ENCODE assay signal across 18 cellular contexts in the genomic region with DNA sequence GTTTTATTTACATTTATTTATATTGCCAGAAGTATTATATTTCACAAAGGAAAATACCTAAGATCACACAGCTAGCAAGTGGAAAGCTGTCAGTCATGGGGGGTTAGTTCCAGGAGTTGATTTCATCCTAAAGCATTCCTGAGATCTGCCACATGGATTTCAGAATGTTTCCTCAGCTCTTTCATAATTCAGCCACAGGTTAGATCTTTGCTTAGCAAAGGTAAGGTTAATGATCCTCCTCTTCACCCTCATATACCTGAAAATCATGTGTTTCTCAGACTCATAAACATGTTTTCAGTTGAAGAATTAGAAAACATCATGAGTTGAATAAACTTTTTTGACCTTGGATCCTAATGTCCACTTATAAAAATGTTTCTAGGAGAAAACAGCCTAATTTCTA.
"Had no signal": no experiment of that assay in that cellular context is flagged by ENCODE, and none has a peak within 500 bp of the region (broad histone marks: within the 10 kb centered on the region; RNA-seq: fewer than 3 reads in every experiment).

No MANE protein-coding gene starts in this region.

- H3K27me3 Mint-ChIP-seq: stimulated activated memory B cell treated with anti-CD40 and anti-IgM and Interleukin-4, amounts not matched to agents 10 μg/mL and 1 μg/mL and 100 μg/mL, for 72 hours had no signal

- H3K27me3 ChIP-seq: ascending aorta, esophagus muscularis mucosa, gastroesophageal sphincter, heart left ventricle, ovary, spleen, tibial artery had no signal

- H3K27ac ChIP-seq: esophagus muscularis mucosa, gastroesophageal sphincter, ovary, spleen, tibial artery had no signal

- H3K9me3 ChIP-seq: ascending aorta, esophagus muscularis mucosa, gastroesophageal sphincter, heart left ventricle, ovary, spleen, tibial artery had no signal

- H3K4me3 ChIP-seq: ascending aorta, esophagus muscularis mucosa, gastroesophageal sphincter, heart left ventricle, ovary, spleen, tibial artery had no signal

- H3K36me3 Mint-ChIP-seq: natural killer cell; stimulated activated memory B cell treated with anti-CD40 and anti-IgM and Interleukin-4, amounts not matched to agents 10 μg/mL and 1 μg/mL and 100 μg/mL, for 72 hours had no signal

- H3K4me3 Mint-ChIP-seq: activated T-cell treated with anti-CD3 and anti-CD28 coated beads, Interleukin-2, amount 50 U/mL, for 4 hours; natural killer cell; stimulated activated memory B cell treated with anti-CD40 and anti-IgM and Interleukin-4, amounts not matched to agents 10 μg/mL and 1 μg/mL and 100 μg/mL, for 72 hours had no signal

- ATAC-seq: activated T-cell treated with anti-CD3 and anti-CD28 coated beads, Interleukin-2, amount 50 U/mL, for 4 hours; gastroesophageal sphincter; heart left ventricle; natural killer cell; sciatic nerve; stimulated activated memory B cell treated with anti-CD40 and anti-IgM and Interleukin-4, amounts not matched to agents 10 μg/mL and 1 μg/mL and 100 μg/mL, for 72 hours had no signal

- H3K36me3 ChIP-seq: ascending aorta, ovary, spleen had no signal

- H3K9me3 Mint-ChIP-seq: activated T-cell treated with anti-CD3 and anti-CD28 coated beads, Interleukin-2, amount 50 U/mL, for 4 hours; natural killer cell; stimulated activated memory B cell treated with anti-CD40 and anti-IgM and Interleukin-4, amounts not matched to agents 10 μg/mL and 1 μg/mL and 100 μg/mL, for 72 hours had no signal

- H3K27ac Mint-ChIP-seq: natural killer cell; stimulated activated memory B cell treated with anti-CD40 and anti-IgM and Interleukin-4, amounts not matched to agents 10 μg/mL and 1 μg/mL and 100 μg/mL, for 72 hours had no signal

- DNase-seq: activated CD4-positive, alpha-beta T cell treated with anti-CD3 and anti-CD28 coated beads, Interleukin-2, amount 50 U/mL, for 1 hour; activated effector memory CD4-positive, alpha-beta T cell treated with Interleukin-2 at 50 U/mL for 16 hours; activated T-cell treated with anti-CD3 and anti-CD28 coated beads, Interleukin-2, amount 50 U/mL, for 4 hours; cerebellar nuclear complex; cortex of kidney; heart left ventricle; kidney glomerular epithelial cell; natural killer cell; ovary; spleen; stimulated activated CD4-positive, alpha-beta T cell treated with anti-CD3 and anti-CD28 coated beads, Interleukin-4, amount 100 ng/mL, for 4 hours; substantia nigra; tibial artery had no signal
